ENCODE assay signal across 15 cellular contexts in genomic region chrX:39766882-39767281, GRCh38.
A peak's percentile ranks its signal among the peaks of the same experiment; 100 is the strongest.
DNase-seq lines count a peak whose midpoint lies in the region; ATAC-seq and TF ChIP-seq lines count a peak whose summit lies in the region.
"Had no signal": no experiment of that assay in that cellular context is flagged by ENCODE, and none has a peak within 500 bp of the region (broad histone marks: within the 10 kb centered on the region; RNA-seq: fewer than 3 reads in every experiment).

No MANE protein-coding gene starts in this region.

- POLR2A ChIA-PET in activated CD4-positive, alpha-beta T cell treated with anti-CD3 and anti-CD28 coated beads, Interleukin-2, amount 10 ng/mL, durations not matched to agents 7 days and 5 days (lab: Charles Lee), result interaction anchor here (0.5 kb wide), 1 partner anchor 34 kb away, joined by 3 read pairs; no protein-coding TSS in a partner anchor

- H3K36me3 Mint-ChIP-seq in activated CD4-positive, alpha-beta T cell treated with anti-CD3 and anti-CD28 coated beads, Interleukin-2, amount 10 ng/mL, durations not matched to agents 7 days and 5 days (ENCODE audit: low read depth), result no peaks in the 10 kb centered on the region
- H3K36me3 Mint-ChIP-seq in activated T-cell treated with anti-CD3 and anti-CD28 coated beads, Interleukin-2, amount 50 U/mL, for 24 hours (ENCODE audit: low read depth), result no peaks in the 10 kb centered on the region

- H3K4me1 ChIP-seq in heart left ventricle (peaks cover 0 to 13% (median 3%) of the 10 kb centered on the region in 12 donors), thoracic aorta (ENCODE audit: control insufficient read depth in 1 of 2, low read depth in 2 of 2) (peaks cover 0 to 13% of the 10 kb centered on the region in 2 donors), smooth muscle cell (ENCODE audit: low read depth) (peaks cover 2% of the 10 kb centered on the region)
- H3K4me1 ChIP-seq: vagina had no signal

- no peak overlapping the region for H3K9ac ChIP-seq in smooth muscle cell (ENCODE audit: low read depth)

- CTCF ChIA-PET in activated CD4-positive, alpha-beta T cell treated with anti-CD3 and anti-CD28 coated beads, Interleukin-2, amount 10 ng/mL, durations not matched to agents 7 days and 5 days (lab: Charles Lee), result interaction anchor here (0.6 to 1.7 kb wide), 4 partner anchors 14 to 435 kb away, joined by 3 read pairs; no protein-coding TSS in a partner anchor

- peak; percentile 51 to 89 (median 75) for ATAC-seq in heart left ventricle
- peak; percentile 43 for ATAC-seq in thoracic aorta (ENCODE audit: insufficient number of reproducible peaks, low FRiP score, low read depth)

- H3K4me2 ChIP-seq in smooth muscle cell, result no peak overlapping the region

- H3K36me3 ChIP-seq in heart left ventricle (no peaks in the 10 kb centered on the region), thoracic aorta (no peaks in the 10 kb centered on the region), smooth muscle cell (ENCODE audit: low read depth) (no peaks in the 10 kb centered on the region), WERI-Rb-1 (no peaks in the 10 kb centered on the region)
- H3K36me3 ChIP-seq: vagina had no signal

- TF ChIP-seq CTCF in heart left ventricle (IDR thresholded peaks at IDR 0.05) (no peak), thoracic aorta (IDR thresholded peaks at IDR 0.05) (no peak), smooth muscle cell (IDR thresholded peaks at IDR 0.05; ENCODE audit: borderline replicate concordance, insufficient read depth, poor library complexity, severe bottlenecking) (no peak), WERI-Rb-1 (IDR thresholded peaks at IDR 0.05; ENCODE audit: low read depth, low read length) (no peak)

- H3K4me3 ChIP-seq in heart left ventricle (no peak overlapping the region), thoracic aorta (no peak overlapping the region), smooth muscle cell (no peak overlapping the region), WERI-Rb-1 (ENCODE audit: low read depth, low read length) (no peak overlapping the region)
- H3K4me3 ChIP-seq: vagina had no signal

- no peak for DNase-seq in activated CD4-positive, alpha-beta T cell treated with anti-CD3 and anti-CD28 coated beads, Interleukin-2, amount 10 ng/mL, durations not matched to agents 7 days and 5 days
- no peak for DNase-seq in activated CD4-positive, alpha-beta T cell treated with anti-CD3 and anti-CD28 coated beads, Interleukin-2, amount 50 U/mL, for 1 hour
- peak; percentile 79 for DNase-seq in RPMI7951 (ENCODE audit: low read depth)
- peak; percentile 30 to 63 (median 59) for DNase-seq in heart left ventricle
- DNase-seq in thoracic aorta (ENCODE audit: low spot score), result peak; percentile 33
- DNase-seq in activated T-cell treated with anti-CD3 and anti-CD28 coated beads, Interleukin-2, amount 50 U/mL, for 24 hours, result no peak
- DNase-seq in smooth muscle cell (lab: John Stamatoyannopoulos, UW; ENCODE audit: unreplicated experiment), result no peak
- DNase-seq in WERI-Rb-1, result no peak
- DNase-seq: activated CD4-positive, alpha-beta T cell treated with anti-CD3 and anti-CD28 coated beads, Interleukin-2, amount 50 U/mL, for 4 hours; COR-L47; Karpas-422; NCI-H1436 had no signal

- 42 to 51% (median 45%) methylated on average over 4 to 9 of the region's 9 CpGs for WGBS in heart left ventricle, 4 donors
- 71% methylated on average over 9 of the region's 9 CpGs for WGBS in smooth muscle cell (ENCODE audit: low lambda C conversion rate)

- peaks cover 12% of the 10 kb centered on the region for H3F3A ChIP-seq in smooth muscle cell (ENCODE audit: low read depth)

- H3K27me3 ChIP-seq in heart left ventricle (peaks cover 0 to 8% (median 0%) of the 10 kb centered on the region in 9 donors), thoracic aorta (replicated peaks; ENCODE audit: insufficient read depth) (no peaks in the 10 kb centered on the region), smooth muscle cell (ENCODE audit: low read depth) (no peaks in the 10 kb centered on the region), WERI-Rb-1 (ENCODE audit: insufficient read depth, low read depth, severe bottlenecking) (no peaks in the 10 kb centered on the region)
- H3K27me3 ChIP-seq: vagina had no signal

- no peak for TF ChIP-seq POLR2A in heart left ventricle (IDR thresholded peaks at IDR 0.05)

- H3K27ac Mint-ChIP-seq in activated CD4-positive, alpha-beta T cell treated with anti-CD3 and anti-CD28 coated beads, Interleukin-2, amount 10 ng/mL, durations not matched to agents 7 days and 5 days, result peak overlapping the region; percentile 93
- no peak overlapping the region for H3K27ac Mint-ChIP-seq in activated T-cell treated with anti-CD3 and anti-CD28 coated beads, Interleukin-2, amount 50 U/mL, for 24 hours
- H3K27ac Mint-ChIP-seq: activated T-cell treated with anti-CD3 and anti-CD28 coated beads, Interleukin-2, amount 50 U/mL, for 72 hours had no signal

- no peak overlapping the region for H3K4me3 Mint-ChIP-seq in activated CD4-positive, alpha-beta T cell treated with anti-CD3 and anti-CD28 coated beads, Interleukin-2, amount 10 ng/mL, durations not matched to agents 7 days and 5 days
- no peak overlapping the region for H3K4me3 Mint-ChIP-seq in activated T-cell treated with anti-CD3 and anti-CD28 coated beads, Interleukin-2, amount 50 U/mL, for 24 hours

- no peak overlapping the region for H2AFZ ChIP-seq in smooth muscle cell (ENCODE audit: low read depth)

- H3K9me3 ChIP-seq in heart left ventricle (no peaks in the 10 kb centered on the region), thoracic aorta (no peaks in the 10 kb centered on the region), smooth muscle cell (replicated peaks; ENCODE audit: low read depth) (no peaks in the 10 kb centered on the region), WERI-Rb-1 (ENCODE audit: severe bottlenecking) (no peaks in the 10 kb centered on the region)
- H3K9me3 ChIP-seq: vagina had no signal

- H3K4me1 Mint-ChIP-seq in activated CD4-positive, alpha-beta T cell treated with anti-CD3 and anti-CD28 coated beads, Interleukin-2, amount 10 ng/mL, durations not matched to agents 7 days and 5 days, result peaks cover 34% of the 10 kb centered on the region
- H3K4me1 Mint-ChIP-seq in activated T-cell treated with anti-CD3 and anti-CD28 coated beads, Interleukin-2, amount 50 U/mL, for 24 hours (ENCODE audit: low read depth), result peaks cover 45% of the 10 kb centered on the region

- intact Hi-C loops in heart left ventricle (cut with DNase I), result no loop called here

- H3K27me3 Mint-ChIP-seq in activated CD4-positive, alpha-beta T cell treated with anti-CD3 and anti-CD28 coated beads, Interleukin-2, amount 10 ng/mL, durations not matched to agents 7 days and 5 days, result no peaks in the 10 kb centered on the region
- H3K27me3 Mint-ChIP-seq in activated T-cell treated with anti-CD3 and anti-CD28 coated beads, Interleukin-2, amount 50 U/mL, for 24 hours, result peaks cover 39% of the 10 kb centered on the region
- H3K27me3 Mint-ChIP-seq: stimulated activated naive CD8-positive, alpha-beta T cell treated with anti-CD3 and anti-CD28 coated beads, Interleukin-15, Interleukin-2, amounts not matched to agents 100 ng/mL and 50 ng/mL, for 24 hours had no signal

- H4K20me1 ChIP-seq in smooth muscle cell (ENCODE audit: low read depth), result no peaks in the 10 kb centered on the region

- H3K27ac ChIP-seq in heart left ventricle (peak overlapping the region in 1 of 12 donors; percentile 26), thoracic aorta (peak overlapping the region; percentile 73 to 74), smooth muscle cell (ENCODE audit: low read depth) (no peak overlapping the region), WERI-Rb-1 (no peak overlapping the region)
- H3K27ac ChIP-seq: vagina had no signal

- no peaks in the 10 kb centered on the region for H3K79me2 ChIP-seq in smooth muscle cell (ENCODE audit: low read depth)

- peaks cover 3% of the 10 kb centered on the region for H3K9me3 Mint-ChIP-seq in activated CD4-positive, alpha-beta T cell treated with anti-CD3 and anti-CD28 coated beads, Interleukin-2, amount 10 ng/mL, durations not matched to agents 7 days and 5 days
- peaks cover 4% of the 10 kb centered on the region for H3K9me3 Mint-ChIP-seq in activated T-cell treated with anti-CD3 and anti-CD28 coated beads, Interleukin-2, amount 50 U/mL, for 24 hours

Comparison
In these comparisons a context has a peak if more than half of its experiments do, and no peak if none do; other contexts are left out.
1. DNase-seq: peak in RPMI7951 (single experiment), heart left ventricle (5 of 5) and thoracic aorta (single experiment); none in activated CD4-positive, alpha-beta T cell treated with anti-CD3 and anti-CD28 coated beads, Interleukin-2, amount 10 ng/mL, durations not matched to agents 7 days and 5 days (single experiment), activated CD4-positive, alpha-beta T cell treated with anti-CD3 and anti-CD28 coated beads, Interleukin-2, amount 50 U/mL, for 1 hour (single experiment), activated T-cell treated with anti-CD3 and anti-CD28 coated beads, Interleukin-2, amount 50 U/mL, for 24 hours (single experiment), smooth muscle cell (single experiment) and WERI-Rb-1 (single experiment).
2. H3K27ac ChIP-seq: peak in thoracic aorta (2 of 2); none in smooth muscle cell (single experiment) and WERI-Rb-1 (single experiment).